14 cellular contexts compared by ENCODE assay signal in the genomic region with DNA sequence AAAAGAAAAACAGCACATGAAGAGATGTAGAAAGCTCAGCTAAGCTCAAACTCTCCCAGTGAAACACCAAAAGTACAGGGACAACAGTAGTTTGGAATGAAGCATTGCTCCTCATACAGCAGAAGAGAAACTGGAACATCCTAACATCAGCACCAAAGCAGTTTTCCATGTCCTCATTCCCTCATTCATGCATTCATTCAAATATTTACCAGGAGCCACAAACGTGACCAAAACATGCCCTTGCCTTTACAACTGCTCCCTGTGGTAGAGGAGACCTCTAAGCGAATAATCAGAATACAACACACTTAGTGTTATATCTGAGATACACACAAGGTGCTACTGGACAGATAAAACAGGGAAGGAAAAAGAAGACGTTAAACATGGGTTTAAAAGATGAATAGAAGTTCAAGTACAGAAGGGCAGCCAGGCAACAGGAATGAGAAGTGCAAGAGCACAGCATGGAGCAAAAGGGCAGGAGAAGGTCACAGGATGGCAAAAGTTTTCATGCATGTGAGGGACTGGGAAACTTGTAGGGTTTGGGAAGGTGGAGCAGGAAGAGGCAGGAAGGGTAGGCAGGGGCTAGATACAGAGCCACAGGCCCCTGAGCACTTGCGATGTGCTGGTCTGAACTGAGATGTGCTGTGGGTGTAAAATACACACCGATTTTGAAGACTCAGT. TPM values are rescaled to one million over a fixed set of nuclear protein-coding genes. Genes with fewer than 3 reads are reported as not detected.
DNase-seq lines count a peak whose midpoint lies in the region; ATAC-seq and TF ChIP-seq lines count a peak whose summit lies in the region.
"Had no signal": no experiment of that assay in that cellular context is flagged by ENCODE, and none has a peak within 500 bp of the region (broad histone marks: within the 10 kb centered on the region; RNA-seq: fewer than 3 reads in every experiment).

No MANE protein-coding gene starts in this region.

- H3K9me3 ChIP-seq in smooth muscle cell (replicated peaks; ENCODE audit: low read depth), result no peaks in the 10 kb centered on the region

- no peaks in the 10 kb centered on the region for H3K9me3 Mint-ChIP-seq in HFFc6
- H3K9me3 Mint-ChIP-seq: CD8-positive, alpha-beta T cell had no signal

- peaks cover 23% of the 10 kb centered on the region for H3K4me1 ChIP-seq in smooth muscle cell (ENCODE audit: low read depth)

- no peaks in the 10 kb centered on the region; the same call in none of the 2 replicates for H3K4me1 Mint-ChIP-seq in HFFc6 (ENCODE audit: low read depth)
- H3K4me1 Mint-ChIP-seq: naive B cell had no signal

- ATAC-seq in GM18861 (IDR thresholded peaks at IDR 0.05; ENCODE audit: unreplicated experiment) (no peak), HG03521 (IDR thresholded peaks at IDR 0.05; ENCODE audit: unreplicated experiment) (no peak)
- ATAC-seq: CD8-positive, alpha-beta T cell had no signal

- H4K20me1 ChIP-seq in smooth muscle cell (ENCODE audit: low read depth), result no peaks in the 10 kb centered on the region

- peak overlapping the region; percentile 92 for H3K9ac ChIP-seq in smooth muscle cell (ENCODE audit: low read depth)

- H3K36me3 ChIP-seq in smooth muscle cell (ENCODE audit: low read depth), result no peaks in the 10 kb centered on the region

- peak; percentile 69 for DNase-seq in OCI-M1 (lab: John Stamatoyannopoulos, UW)
- peak; percentile 52 for DNase-seq in astrocyte of the hippocampus (ENCODE audit: low read depth, low spot score)
- peak; percentile 40 for DNase-seq in iris pigment epithelial cell (ENCODE audit: low read depth)
- no peak for DNase-seq in smooth muscle cell (lab: John Stamatoyannopoulos, UW; ENCODE audit: unreplicated experiment)
- DNase-seq in HFFc6, result no peak
- no peak for DNase-seq in lower leg skin (ENCODE audit: low spot score in 2 of 2)
- DNase-seq: activated naive CD4-positive, alpha-beta T cell; H9; naive B cell; NCI-H446; PC-9 had no signal

- H3K4me3 ChIP-seq in smooth muscle cell (no peak overlapping the region), lower leg skin (ENCODE audit: low read depth, poor library complexity, severe bottlenecking) (no peak overlapping the region)
- H3K4me3 ChIP-seq: PC-9 had no signal

- H3K27me3 ChIP-seq in smooth muscle cell (ENCODE audit: low read depth), result no peaks in the 10 kb centered on the region

- peaks cover 2% of the 10 kb centered on the region; the same call in 1 of the 2 replicates for H3K27me3 Mint-ChIP-seq in HFFc6 (ENCODE audit: insufficient read depth)

- WGBS in smooth muscle cell (ENCODE audit: low lambda C conversion rate), result 65% methylated on average over 5 of the region's 5 CpGs
- 78 to 83% methylated on average over 5 of the region's 5 CpGs for WGBS in lower leg skin, 2 donors

- H3K36me3 Mint-ChIP-seq in HFFc6 (ENCODE audit: low read depth), result no peaks in the 10 kb centered on the region
- H3K36me3 Mint-ChIP-seq: CD8-positive, alpha-beta T cell; naive B cell had no signal

- no peak overlapping the region for H3K27ac Mint-ChIP-seq in HFFc6
- H3K27ac Mint-ChIP-seq: CD8-positive, alpha-beta T cell; H9; naive B cell had no signal

- intact Hi-C loops in lower leg skin (cut with DNase I; ENCODE audit: low total_unique reads), result loop anchor here (5.0 kb wide), 1 partner anchor 179 kb away; no protein-coding TSS in a partner anchor

- no peak for TF ChIP-seq POLR2A in lower leg skin (IDR thresholded peaks at IDR 0.05)

- H3F3A ChIP-seq in smooth muscle cell (ENCODE audit: low read depth), result peaks cover 33% of the 10 kb centered on the region

- H3K4me2 ChIP-seq in smooth muscle cell, result peak overlapping the region; percentile 79

- no peaks in the 10 kb centered on the region for H3K79me2 ChIP-seq in smooth muscle cell (ENCODE audit: low read depth)

- no peak for TF ChIP-seq CTCF in smooth muscle cell (IDR thresholded peaks at IDR 0.05; ENCODE audit: borderline replicate concordance, insufficient read depth, poor library complexity, severe bottlenecking)
- TF ChIP-seq CTCF in HFFc6 (IDR thresholded peaks at IDR 0.05), result no peak
- TF ChIP-seq CTCF in lower leg skin (IDR thresholded peaks at IDR 0.05), result no peak

- no peak overlapping the region for H3K4me3 Mint-ChIP-seq in HFFc6
- H3K4me3 Mint-ChIP-seq: CD8-positive, alpha-beta T cell; H9; naive B cell had no signal

- H2AFZ ChIP-seq in smooth muscle cell (ENCODE audit: low read depth), result no peak overlapping the region
- H2AFZ ChIP-seq: PC-9 had no signal

- peak overlapping the region; percentile 100 for H3K27ac ChIP-seq in smooth muscle cell (ENCODE audit: low read depth)

RNA-seq across cellular contexts. Expression of gene LMCD1, which starts 58.5 kb away (rescaled TPM):
- total RNA-seq in smooth muscle cell (187 and 276 TPM in 2 replicates), lower leg skin (10 to 100 TPM; 40.4 to 81.5 (median 54.1) TPM)
- 356 and 524 TPM in 2 replicates for polyA plus RNA-seq in smooth muscle cell
- total RNA-seq in HFFc6 (2021; fragmentation: NEBNext Ultra II Directional; extraction: Animal tissue kit (Norgen Biotek cat#: 25700)), result 10 to 100 TPM; 20.1 to 50.6 (median 23.3) TPM

Comparison
In these comparisons a context has a peak if more than half of its experiments do, and no peak if none do; other contexts are left out.
1. DNase-seq: peak in OCI-M1 (single experiment), astrocyte of the hippocampus (single experiment) and iris pigment epithelial cell (single experiment); none in smooth muscle cell (single experiment), HFFc6 (single experiment) and lower leg skin (0 of 2).